ENCODE assay signal across 12 cellular contexts in the genomic region with DNA sequence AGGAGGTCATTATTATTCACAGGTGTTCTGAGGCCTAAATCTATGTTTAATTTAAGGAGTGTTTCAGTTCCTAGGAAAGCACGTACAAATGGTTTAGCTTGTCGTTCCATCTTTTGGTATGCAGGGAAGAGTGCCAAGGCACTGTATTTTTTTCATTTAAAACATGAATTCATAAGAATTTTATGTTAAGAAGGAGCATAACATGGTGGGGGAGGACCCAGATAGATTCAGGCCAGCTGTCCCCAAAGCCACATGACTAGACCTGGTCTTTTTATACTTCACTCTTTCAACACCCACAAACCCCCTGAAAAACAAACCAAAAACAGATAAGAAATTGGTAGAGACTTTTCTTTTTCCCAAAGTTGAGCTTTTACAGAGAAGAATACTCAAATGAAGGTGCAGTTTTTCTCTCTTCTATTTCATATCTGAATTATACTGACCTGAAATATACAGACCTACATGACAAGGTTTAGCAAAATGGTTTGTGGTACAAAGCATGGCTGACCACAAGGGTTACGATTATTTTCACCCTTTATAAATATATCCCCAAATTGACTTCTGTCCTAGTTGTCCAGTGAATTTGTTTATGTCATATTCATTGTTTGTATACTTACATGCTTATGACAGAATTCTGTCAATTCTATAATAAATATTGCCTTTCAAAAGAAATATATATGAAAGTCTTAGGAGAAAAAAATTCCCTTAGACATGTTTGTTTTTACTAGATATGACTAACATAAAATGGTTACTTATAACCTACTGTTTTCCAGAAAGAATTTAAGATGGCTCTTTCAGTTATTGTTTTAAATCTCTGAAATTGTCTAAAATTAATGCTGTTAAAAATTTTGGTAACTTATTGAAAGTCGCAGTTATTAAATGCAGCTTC.
A peak's percentile ranks its signal among the peaks of the same experiment; 100 is the strongest.
DNase-seq lines count a peak whose midpoint lies in the region; ATAC-seq and TF ChIP-seq lines count a peak whose summit lies in the region.
"Had no signal": no experiment of that assay in that cellular context is flagged by ENCODE, and none has a peak within 500 bp of the region (broad histone marks: within the 10 kb centered on the region; RNA-seq: fewer than 3 reads in every experiment).

No MANE protein-coding gene starts in this region.

- H3K27ac Mint-ChIP-seq in activated T-cell treated with anti-CD3 and anti-CD28 coated beads, Interleukin-2, amount 50 U/mL, for 72 hours: peak overlapping the region; percentile 44
- H3K27ac Mint-ChIP-seq in WTC11 (peak overlapping the region; percentile 91), type B pancreatic cell (peak overlapping the region; percentile 27)

- no peak for DNase-seq in activated T-cell treated with anti-CD3 and anti-CD28 coated beads, Interleukin-2, amount 50 U/mL, for 72 hours
- no peak for DNase-seq in activated T-cell treated with anti-CD3 and anti-CD28 coated beads, Interleukin-2, amount 50 U/mL, for 1 hour
- DNase-seq in WTC11 (ENCODE audit: low spot score) (no peak), type B pancreatic cell (ENCODE audit: extremely low spot score, unreplicated experiment) (no peak), NCI-H2227 treated with DMSO at 0.1 percent for 48 hours (lab: John Stamatoyannopoulos, UW) (no peak), NCI-H2029 treated with DMSO at 0.1 percent for 48 hours (lab: John Stamatoyannopoulos, UW) (no peak)
- DNase-seq: activated naive CD4-positive, alpha-beta T cell; islet precursor cell; KG1; NCI-H526 treated with DMSO at 0.1 percent for 48 hours had no signal

- H3K27me3 ChIP-seq in iPS-18a (ENCODE audit: control insufficient read depth, insufficient read depth, low read length): no peaks in the 10 kb centered on the region

- no peaks in the 10 kb centered on the region for H3K9me3 Mint-ChIP-seq in activated T-cell treated with anti-CD3 and anti-CD28 coated beads, Interleukin-2, amount 50 U/mL, for 72 hours
- no peaks in the 10 kb centered on the region for H3K9me3 Mint-ChIP-seq in WTC11
- no peaks in the 10 kb centered on the region for H3K9me3 Mint-ChIP-seq in type B pancreatic cell

- TF ChIP-seq CTCF in WTC11 (IDR thresholded peaks at IDR 0.05): no peak
- no peak for TF ChIP-seq CTCF in type B pancreatic cell (conservative IDR thresholded peaks at IDR 0.05)

- peaks cover 40% of the 10 kb centered on the region for H3K4me1 Mint-ChIP-seq in activated T-cell treated with anti-CD3 and anti-CD28 coated beads, Interleukin-2, amount 50 U/mL, for 72 hours (ENCODE audit: low read depth)
- H3K4me1 Mint-ChIP-seq in WTC11 (peaks cover 54% of the 10 kb centered on the region), type B pancreatic cell (ENCODE audit: unreplicated experiment) (peaks cover 21% of the 10 kb centered on the region)

- H3K4me3 Mint-ChIP-seq in activated T-cell treated with anti-CD3 and anti-CD28 coated beads, Interleukin-2, amount 50 U/mL, for 72 hours: peak overlapping the region; percentile 23 to 67
- H3K4me3 Mint-ChIP-seq in WTC11 (peak overlapping the region; percentile 47), type B pancreatic cell (no peak overlapping the region)

- H3K27ac ChIP-seq in iPS-18a (ENCODE audit: low read length): peak overlapping the region; percentile 5

- ATAC-seq in activated T-cell treated with anti-CD3 and anti-CD28 coated beads, Interleukin-2, amount 50 U/mL, for 72 hours (replicated peaks in 1 of 2): no peak
- ATAC-seq in WTC11: no peak
- ATAC-seq in GM19455 (IDR thresholded peaks at IDR 0.05; ENCODE audit: unreplicated experiment): no peak

- H3K4me1 ChIP-seq in iPS-18a (ENCODE audit: control insufficient read depth, low read depth, low read length): peaks cover 49% of the 10 kb centered on the region

- H3K36me3 Mint-ChIP-seq in activated T-cell treated with anti-CD3 and anti-CD28 coated beads, Interleukin-2, amount 50 U/mL, for 72 hours (ENCODE audit: insufficient read depth in 2 of 2): peaks cover 0 to 4% of the 10 kb centered on the region in 2 donors
- H3K36me3 Mint-ChIP-seq in WTC11 (peaks cover 27% of the 10 kb centered on the region), type B pancreatic cell (peaks cover 20% of the 10 kb centered on the region)

- peak overlapping the region; percentile 1 for H3K4me3 ChIP-seq in iPS-18a (ENCODE audit: low read length)

- no peaks in the 10 kb centered on the region for H3K9me3 ChIP-seq in iPS-18a (ENCODE audit: control insufficient read depth, low read depth, low read length)

- peak overlapping the region; percentile 5 for H3K9ac ChIP-seq in iPS-18a (ENCODE audit: low read length)

- H3K36me3 ChIP-seq in iPS-18a (ENCODE audit: control insufficient read depth, low read depth, low read length): peaks cover 47% of the 10 kb centered on the region

- H3K27me3 Mint-ChIP-seq in activated T-cell treated with anti-CD3 and anti-CD28 coated beads, Interleukin-2, amount 50 U/mL, for 72 hours (ENCODE audit: low read depth): no peaks in the 10 kb centered on the region
- no peaks in the 10 kb centered on the region for H3K27me3 Mint-ChIP-seq in WTC11 (ENCODE audit: low read depth)
- H3K27me3 Mint-ChIP-seq in type B pancreatic cell: no peaks in the 10 kb centered on the region

- POLR2A ChIA-PET in WTC11 (lab: Charles Lee): interaction anchor here (0.6 kb wide), 1 partner anchor 101 kb away, joined by 8 read pairs; no protein-coding TSS in a partner anchor

- CTCF ChIA-PET in WTC11 (lab: Charles Lee): interaction anchor here (0.8 to 3.8 kb wide), 6 partner anchors 24 to 200 kb away, joined by 3 to 57 read pairs (median 4); no protein-coding TSS in a partner anchor

TF ChIP-seq in WTC11, 78 proteins besides CTCF, POLR2A, EP300 and RAD21:
- TF ChIP-seq, protein P1, sequence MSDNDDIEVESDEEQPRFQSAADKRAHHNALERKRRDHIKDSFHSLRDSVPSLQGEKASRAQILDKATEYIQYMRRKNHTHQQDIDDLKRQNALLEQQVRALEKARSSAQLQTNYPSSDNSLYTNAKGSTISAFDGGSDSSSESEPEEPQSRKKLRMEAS (CRISPR knock-in tag; IDR thresholded peaks at IDR 0.05): no peak
- TF ChIP-seq GTF2I (CRISPR knock-in tag; conservative IDR thresholded peaks at IDR 0.05) (no peak), ZNF219 (CRISPR knock-in tag; IDR thresholded peaks at IDR 0.05; ENCODE audit: borderline replicate concordance) (no peak), HMGXB4 (CRISPR knock-in tag; IDR thresholded peaks at IDR 0.05) (no peak), STAT6 (CRISPR knock-in tag; conservative IDR thresholded peaks at IDR 0.05; ENCODE audit: low read depth) (no peak), ZNF416 (CRISPR knock-in tag; IDR thresholded peaks at IDR 0.05) (no peak), CDX4 (CRISPR knock-in tag; IDR thresholded peaks at IDR 0.05; ENCODE audit: borderline replicate concordance) (no peak), NFATC4 (CRISPR knock-in tag; IDR thresholded peaks at IDR 0.05) (no peak), TCF7 (CRISPR knock-in tag; IDR thresholded peaks at IDR 0.05; ENCODE audit: low read depth) (no peak)
- TF ChIP-seq, protein P2, sequence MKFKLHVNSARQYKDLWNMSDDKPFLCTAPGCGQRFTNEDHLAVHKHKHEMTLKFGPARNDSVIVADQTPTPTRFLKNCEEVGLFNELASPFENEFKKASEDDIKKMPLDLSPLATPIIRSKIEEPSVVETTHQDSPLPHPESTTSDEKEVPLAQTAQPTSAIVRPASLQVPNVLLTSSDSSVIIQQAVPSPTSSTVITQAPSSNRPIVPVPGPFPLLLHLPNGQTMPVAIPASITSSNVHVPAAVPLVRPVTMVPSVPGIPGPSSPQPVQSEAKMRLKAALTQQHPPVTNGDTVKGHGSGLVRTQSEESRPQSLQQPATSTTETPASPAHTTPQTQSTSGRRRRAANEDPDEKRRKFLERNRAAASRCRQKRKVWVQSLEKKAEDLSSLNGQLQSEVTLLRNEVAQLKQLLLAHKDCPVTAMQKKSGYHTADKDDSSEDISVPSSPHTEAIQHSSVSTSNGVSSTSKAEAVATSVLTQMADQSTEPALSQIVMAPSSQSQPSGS (CRISPR knock-in tag; IDR thresholded peaks at IDR 0.05; ENCODE audit: borderline replicate concordance, low read depth): no peak
TF ChIP-seq in WTC11: peak in this region for 0.

Comparison
In these comparisons a context has a peak if more than half of its experiments do, and no peak if none do; other contexts are left out.
1. H3K27ac Mint-ChIP-seq: peak in every context shown above with its lines; median percentile 91 in WTC11; 44 in activated T-cell treated with anti-CD3 and anti-CD28 coated beads, Interleukin-2, amount 50 U/mL, for 72 hours; 27 in type B pancreatic cell.